11 cellular contexts compared by ENCODE assay signal in the genomic region with DNA sequence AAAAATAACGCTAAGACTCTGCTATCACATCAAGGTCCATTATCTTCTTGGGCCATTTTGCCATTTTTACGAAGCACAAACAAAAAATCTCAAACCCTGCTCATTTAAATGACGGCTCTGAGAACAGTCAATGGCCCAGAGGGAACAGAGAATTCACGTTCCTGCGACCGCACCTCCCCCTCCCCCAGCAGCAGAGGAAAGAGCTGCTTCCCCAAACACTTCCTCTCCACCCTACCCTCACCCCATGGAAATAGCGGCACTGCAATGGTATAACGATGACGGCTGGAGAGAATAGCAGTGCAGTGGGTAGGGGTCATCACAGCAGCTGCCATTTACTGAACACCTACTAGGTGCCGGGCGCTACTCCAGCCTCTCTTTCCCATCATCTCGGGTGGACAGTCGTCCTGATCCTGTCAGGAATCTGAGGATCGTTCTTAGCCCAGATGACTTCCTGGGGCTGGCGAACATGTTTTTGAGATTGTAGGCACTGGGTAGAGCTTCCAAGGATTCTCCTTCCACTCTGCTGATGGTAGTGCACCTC.
A peak's percentile ranks its signal among the peaks of the same experiment; 100 is the strongest.
DNase-seq lines count a peak whose midpoint lies in the region; ATAC-seq and TF ChIP-seq lines count a peak whose summit lies in the region.
"Had no signal": no experiment of that assay in that cellular context is flagged by ENCODE, and none has a peak within 500 bp of the region (broad histone marks: within the 10 kb centered on the region; RNA-seq: fewer than 3 reads in every experiment).

No MANE protein-coding gene starts in this region.

- no peak overlapping the region for H3K4me3 Mint-ChIP-seq in activated CD8-positive, alpha-beta T cell treated with anti-CD3 and anti-CD28 coated beads for 36 hours
- H3K4me3 Mint-ChIP-seq in activated CD4-positive, alpha-beta T cell treated with anti-CD3 and anti-CD28 coated beads, Interleukin-2, amount 10 ng/mL, durations not matched to agents 7 days and 5 days: no peak overlapping the region

- peak overlapping the region in 1 of 3 donors; percentile 21 for H3K9ac ChIP-seq in skeletal muscle tissue (ENCODE audit: low read depth in 1 of 3, low read length in 3 of 3)

- H3K4me1 ChIP-seq in Peyer's patch: peaks cover 0 to 67% (median 15%) of the 10 kb centered on the region in 4 donors
- H3K4me1 ChIP-seq in skeletal muscle tissue (ENCODE audit: control insufficient read depth in 3 of 3, insufficient read depth in 3 of 3, low read length in 3 of 3): peaks cover 98 to 100% (median 99%) of the 10 kb centered on the region in 3 donors

- TF ChIP-seq POLR2A in Peyer's patch (IDR thresholded peaks at IDR 0.05): no peak

- H3K36me3 Mint-ChIP-seq in activated CD8-positive, alpha-beta T cell treated with anti-CD3 and anti-CD28 coated beads for 36 hours (ENCODE audit: low read depth): no peaks in the 10 kb centered on the region
- H3K36me3 Mint-ChIP-seq in activated CD4-positive, alpha-beta T cell treated with anti-CD3 and anti-CD28 coated beads, Interleukin-2, amount 10 ng/mL, durations not matched to agents 7 days and 5 days (ENCODE audit: low read depth): peaks cover 24% of the 10 kb centered on the region

- H3K27ac Mint-ChIP-seq in activated CD8-positive, alpha-beta T cell treated with anti-CD3 and anti-CD28 coated beads for 36 hours: no peak overlapping the region
- no peak overlapping the region for H3K27ac Mint-ChIP-seq in activated CD4-positive, alpha-beta T cell treated with anti-CD3 and anti-CD28 coated beads, Interleukin-2, amount 10 ng/mL, durations not matched to agents 7 days and 5 days

- peak; percentile 44 for ATAC-seq in GM18868 (IDR thresholded peaks at IDR 0.05; ENCODE audit: unreplicated experiment)
- peak; percentile 16 for ATAC-seq in Right ventricle myocardium superior (ENCODE audit: poor library complexity)
- ATAC-seq in activated CD8-positive, alpha-beta T cell treated with anti-CD3 and anti-CD28 coated beads for 36 hours: no peak
- no peak for ATAC-seq in GM19324 (IDR thresholded peaks at IDR 0.05; ENCODE audit: low FRiP score, unreplicated experiment)
- ATAC-seq: HCT116 had no signal

- POLR2A ChIA-PET in activated CD8-positive, alpha-beta T cell treated with anti-CD3 and anti-CD28 coated beads for 36 hours (lab: Charles Lee): interaction anchor here (1.0 to 1.2 kb wide), 2 partner anchors 11 to 12 kb away, joined by 3 to 4 read pairs; no protein-coding TSS in a partner anchor
- POLR2A ChIA-PET in GM10248 (lab: Yijun Ruan, JAX): no interaction called here
- POLR2A ChIA-PET in activated CD4-positive, alpha-beta T cell treated with anti-CD3 and anti-CD28 coated beads, Interleukin-2, amount 10 ng/mL, durations not matched to agents 7 days and 5 days (lab: Charles Lee): no interaction called here

- H3K9me3 Mint-ChIP-seq in activated CD8-positive, alpha-beta T cell treated with anti-CD3 and anti-CD28 coated beads for 36 hours: no peaks in the 10 kb centered on the region
- no peaks in the 10 kb centered on the region for H3K9me3 Mint-ChIP-seq in activated CD4-positive, alpha-beta T cell treated with anti-CD3 and anti-CD28 coated beads, Interleukin-2, amount 10 ng/mL, durations not matched to agents 7 days and 5 days

- peak in 2 of 3 donors; percentile 61 to 75 for DNase-seq in Peyer's patch
- DNase-seq in Right ventricle myocardium superior: peak; percentile 78
- no peak for DNase-seq in activated CD8-positive, alpha-beta T cell treated with anti-CD3 and anti-CD28 coated beads for 36 hours
- DNase-seq in GM10248 (ENCODE audit: extremely low spot score): no peak
- DNase-seq in activated CD4-positive, alpha-beta T cell treated with anti-CD3 and anti-CD28 coated beads, Interleukin-2, amount 10 ng/mL, durations not matched to agents 7 days and 5 days: no peak
- DNase-seq: NCI-H146, SHP77 had no signal

- no peaks in the 10 kb centered on the region for H3K36me3 ChIP-seq in Peyer's patch
- peaks cover 0 to 2% (median 2%) of the 10 kb centered on the region in 3 donors for H3K36me3 ChIP-seq in skeletal muscle tissue (ENCODE audit: control insufficient read depth in 3 of 3, insufficient read depth in 3 of 3, low read length in 3 of 3)

- H3K27ac ChIP-seq in Peyer's patch (peak overlapping the region in 1 of 4 donors; percentile 58), skeletal muscle tissue (ENCODE audit: low read depth, low read length) (peak overlapping the region; percentile 42)

- intact Hi-C loops in Right ventricle myocardium superior (cut with DNase I): no loop called here
- intact Hi-C loops in activated CD8-positive, alpha-beta T cell treated with anti-CD3 and anti-CD28 coated beads for 36 hours (cut with micrococcal nuclease): no loop called here

- H3K9me3 ChIP-seq in Peyer's patch (no peaks in the 10 kb centered on the region), skeletal muscle tissue (ENCODE audit: control insufficient read depth in 3 of 3, low read length in 3 of 3) (no peaks in the 10 kb centered on the region)

- CTCF ChIA-PET in activated CD8-positive, alpha-beta T cell treated with anti-CD3 and anti-CD28 coated beads for 36 hours (lab: Charles Lee): interaction anchor here (0.9 to 1.6 kb wide), 3 partner anchors 29 to 324 kb away, joined by 3 to 5 read pairs (median 3); no protein-coding TSS in a partner anchor
- CTCF ChIA-PET in GM10248 (lab: Yijun Ruan, JAX): interaction anchor here (0.8 to 4.3 kb wide), 8 partner anchors 12 to 181 kb away, joined by 3 to 19 read pairs (median 4); no protein-coding TSS in a partner anchor
- CTCF ChIA-PET in activated CD4-positive, alpha-beta T cell treated with anti-CD3 and anti-CD28 coated beads, Interleukin-2, amount 10 ng/mL, durations not matched to agents 7 days and 5 days (lab: Charles Lee): interaction anchor here (0.6 to 1.9 kb wide), 4 partner anchors 24 to 150 kb away, joined by 3 to 6 read pairs (median 4); no protein-coding TSS in a partner anchor

- no peaks in the 10 kb centered on the region for H3K27me3 Mint-ChIP-seq in activated CD8-positive, alpha-beta T cell treated with anti-CD3 and anti-CD28 coated beads for 36 hours
- H3K27me3 Mint-ChIP-seq in activated CD4-positive, alpha-beta T cell treated with anti-CD3 and anti-CD28 coated beads, Interleukin-2, amount 10 ng/mL, durations not matched to agents 7 days and 5 days: no peaks in the 10 kb centered on the region

- no peak overlapping the region for H3K4me3 ChIP-seq in Peyer's patch
- peak overlapping the region in 2 of 3 donors; percentile 38 to 52 for H3K4me3 ChIP-seq in skeletal muscle tissue (ENCODE audit: low read length in 3 of 3)

- H3K4me1 Mint-ChIP-seq in activated CD8-positive, alpha-beta T cell treated with anti-CD3 and anti-CD28 coated beads for 36 hours (ENCODE audit: low read depth): peaks cover 76% of the 10 kb centered on the region
- peaks cover 72% of the 10 kb centered on the region for H3K4me1 Mint-ChIP-seq in activated CD4-positive, alpha-beta T cell treated with anti-CD3 and anti-CD28 coated beads, Interleukin-2, amount 10 ng/mL, durations not matched to agents 7 days and 5 days

- H3K27me3 ChIP-seq in Peyer's patch: no peaks in the 10 kb centered on the region
- H3K27me3 ChIP-seq in skeletal muscle tissue (ENCODE audit: control insufficient read depth in 3 of 3, insufficient read depth in 3 of 3, low read length in 3 of 3): no peaks in the 10 kb centered on the region

- TF ChIP-seq CTCF in Peyer's patch (IDR thresholded peaks at IDR 0.05): no peak
- TF ChIP-seq CTCF in activated CD8-positive, alpha-beta T cell treated with anti-CD3 and anti-CD28 coated beads for 36 hours (IDR thresholded peaks at IDR 0.05): no peak
- no peak for TF ChIP-seq CTCF in GM10248 (IDR thresholded peaks at IDR 0.05; ENCODE audit: control extremely low read depth, extremely low read depth, low read depth, missing control alignments)

Comparison
In these comparisons a context has a peak if more than half of its experiments do, and no peak if none do; other contexts are left out.
1. ATAC-seq: peak in GM18868 (single experiment) and Right ventricle myocardium superior (single experiment); none in activated CD8-positive, alpha-beta T cell treated with anti-CD3 and anti-CD28 coated beads for 36 hours (single experiment) and GM19324 (single experiment).
2. DNase-seq: peak in Peyer's patch (2 of 3) and Right ventricle myocardium superior (single experiment); none in activated CD8-positive, alpha-beta T cell treated with anti-CD3 and anti-CD28 coated beads for 36 hours (single experiment), GM10248 (single experiment) and activated CD4-positive, alpha-beta T cell treated with anti-CD3 and anti-CD28 coated beads, Interleukin-2, amount 10 ng/mL, durations not matched to agents 7 days and 5 days (single experiment).
3. H3K4me3 ChIP-seq: peak in skeletal muscle tissue (2 of 3); none in Peyer's patch (0 of 4).